In genomic region chr2:104412384-104412783, GRCh38 we compare ENCODE assay signal across 8 cellular contexts.
DNase-seq lines count a peak whose midpoint lies in the region; ATAC-seq and TF ChIP-seq lines count a peak whose summit lies in the region.

No MANE protein-coding gene starts in this region.

- DNase-seq in activated T-cell treated with anti-CD3 and anti-CD28 coated beads, Interleukin-2, amount 50 U/mL, for 48 hours, result peak; percentile 35 to 36
- no peak for DNase-seq in activated T-cell treated with anti-CD3 and anti-CD28 coated beads, Interleukin-2, amount 50 U/mL, for 24 hours
- DNase-seq in HCT116 (ENCODE audit: low read depth, low spot score), result no peak
- peak; percentile 50 for DNase-seq in PC-3
- DNase-seq in hippocampal formation (lab: John Stamatoyannopoulos, UW), result peak; percentile 14 to 72
- DNase-seq in retina, result no peak
- no peak for DNase-seq in ureter (ENCODE audit: low spot score)

- no peaks in the 10 kb centered on the region for H3K36me3 Mint-ChIP-seq in activated T-cell treated with anti-CD3 and anti-CD28 coated beads, Interleukin-2, amount 50 U/mL, for 24 hours (ENCODE audit: low read depth)

- no peak for TF ChIP-seq RAD21 in HCT116 (IDR thresholded peaks at IDR 0.05; ENCODE audit: low read depth)

- ATAC-seq in HCT116, result no peak
- no peak for ATAC-seq in PC-3
- no peak for ATAC-seq in HG03095 (IDR thresholded peaks at IDR 0.05; ENCODE audit: unreplicated experiment)

- POLR2A ChIA-PET in HCT116 (lab: Charles Lee) (no interaction called here), PC-3 (lab: Charles Lee; ENCODE audit: unreplicated experiment) (no interaction called here)

- H3K9ac ChIP-seq in HCT116 (ENCODE audit: low read length) (no peak overlapping the region), PC-3 (ENCODE audit: low read length) (no peak overlapping the region)

- no peaks in the 10 kb centered on the region for H3K9me2 ChIP-seq in HCT116 (ENCODE audit: insufficient read depth)
- no peaks in the 10 kb centered on the region for H3K9me2 ChIP-seq in PC-3 (replicated peaks; ENCODE audit: low read length)

- no peaks in the 10 kb centered on the region for H3K27me3 ChIP-seq in HCT116 (ENCODE audit: insufficient read depth, low read length)
- H3K27me3 ChIP-seq in PC-3 (ENCODE audit: low read length), result peaks cover 32% of the 10 kb centered on the region

- H3K79me2 ChIP-seq in HCT116 (ENCODE audit: insufficient read depth, low read length), result no peaks in the 10 kb centered on the region
- no peaks in the 10 kb centered on the region for H3K79me2 ChIP-seq in PC-3 (ENCODE audit: low read length)

- H3K4me2 ChIP-seq in HCT116 (ENCODE audit: low read length) (no peak overlapping the region), PC-3 (ENCODE audit: low read length) (no peak overlapping the region)

- BruUV-seq in HCT116 (replicated peaks; lab: Mats Ljungman, UMichigan) (no TSS peak), PC-3 (replicated peaks; lab: Mats Ljungman, UMichigan) (no TSS peak)

- H4K20me1 ChIP-seq in HCT116 (ENCODE audit: insufficient read depth) (no peaks in the 10 kb centered on the region), PC-3 (ENCODE audit: low read length) (no peaks in the 10 kb centered on the region)

- H3K4me1 ChIP-seq in HCT116 (ENCODE audit: control insufficient read depth in 1 of 2, insufficient read depth in 2 of 2, low read length in 2 of 2) (no peaks in the 10 kb centered on the region), PC-3 (ENCODE audit: insufficient read depth, low read length) (no peaks in the 10 kb centered on the region)

- no peak overlapping the region for H3K27ac Mint-ChIP-seq in activated T-cell treated with anti-CD3 and anti-CD28 coated beads, Interleukin-2, amount 50 U/mL, for 24 hours

- H2AFZ ChIP-seq in HCT116 (ENCODE audit: low read depth, low read length, poor library complexity, severe bottlenecking), result no peak overlapping the region
- no peak overlapping the region for H2AFZ ChIP-seq in PC-3 (ENCODE audit: low read length)

- CTCF ChIA-PET in HCT116 (lab: Charles Lee) (no interaction called here), PC-3 (lab: Charles Lee) (no interaction called here)

- no peaks in the 10 kb centered on the region for H3K36me3 ChIP-seq in HCT116 (ENCODE audit: control insufficient read depth in 1 of 2, insufficient read depth in 2 of 2, low read length in 2 of 2)
- no peaks in the 10 kb centered on the region for H3K36me3 ChIP-seq in PC-3 (ENCODE audit: low read depth, low read length)

- peaks cover 2% of the 10 kb centered on the region for H3K27me3 Mint-ChIP-seq in activated T-cell treated with anti-CD3 and anti-CD28 coated beads, Interleukin-2, amount 50 U/mL, for 24 hours

- peak in 2 of 3 experiments; percentile 6 to 20; a peak in 2 of 6 replicates for TF ChIP-seq CTCF in HCT116 (IDR thresholded peaks at IDR 0.05 in 2 of 3, conservative IDR thresholded peaks at IDR 0.05 in 1 of 3; ENCODE audit: borderline replicate concordance in 1 of 3, insufficient read depth in 1 of 3, low read depth in 2 of 3, low read length in 2 of 3)
- TF ChIP-seq CTCF in PC-3 (conservative IDR thresholded peaks at IDR 0.05; ENCODE audit: low read depth, low read length), result peak; percentile 67

- TF ChIP-seq POLR2A in HCT116 (IDR thresholded peaks at IDR 0.05; ENCODE audit: borderline replicate concordance, extremely low read depth, insufficient read depth, insufficient read length), result no peak

- no peaks in the 10 kb centered on the region for H3F3A ChIP-seq in PC-3 (ENCODE audit: low read length, unreplicated experiment)

- H3K4me3 ChIP-seq in HCT116 (replicated peaks in 1 of 2; ENCODE audit: low read depth in 1 of 2, low read length in 2 of 2) (no peak overlapping the region), PC-3 (ENCODE audit: low read length) (no peak overlapping the region)

- intact Hi-C loops in HCT116 (cut with micrococcal nuclease) (no loop called here), PC-3 (cut with micrococcal nuclease) (no loop called here)

- no peaks in the 10 kb centered on the region for H3K4me1 Mint-ChIP-seq in activated T-cell treated with anti-CD3 and anti-CD28 coated beads, Interleukin-2, amount 50 U/mL, for 24 hours (ENCODE audit: low read depth)

- H3K9me3 ChIP-seq in HCT116 (ENCODE audit: control insufficient read depth in 1 of 2, insufficient read depth in 1 of 2, low read depth in 1 of 2, low read length in 2 of 2), result peaks cover 0 to 9% of the 10 kb centered on the region in 2 experiments; a peak in 2 of 4 replicates
- H3K9me3 ChIP-seq in PC-3 (ENCODE audit: low read length), result no peaks in the 10 kb centered on the region

- RAD21 ChIA-PET in HCT116 (lab: Charles Lee; ENCODE audit: low non-redundant PET in 1 of 2, low total read pairs in 2 of 2, uncharacterized antibody in 2 of 2, unreplicated experiment in 2 of 2), result no interaction called here

- H3K4me3 Mint-ChIP-seq in activated T-cell treated with anti-CD3 and anti-CD28 coated beads, Interleukin-2, amount 50 U/mL, for 24 hours, result no peak overlapping the region

- no peaks in the 10 kb centered on the region for H3K9me3 Mint-ChIP-seq in activated T-cell treated with anti-CD3 and anti-CD28 coated beads, Interleukin-2, amount 50 U/mL, for 24 hours

- no peak overlapping the region for H3K27ac ChIP-seq in HCT116 (ENCODE audit: low read depth, low read length)
- no peak overlapping the region for H3K27ac ChIP-seq in PC-3 (ENCODE audit: low read length)

TF ChIP-seq in HCT116, 20 proteins besides CTCF, POLR2A, EP300 and RAD21:
- TF ChIP-seq ELF1 (IDR thresholded peaks at IDR 0.05; ENCODE audit: borderline replicate concordance, low read depth) (no peak), EGR1 (IDR thresholded peaks at IDR 0.05; ENCODE audit: low read depth) (no peak), SRF (IDR thresholded peaks at IDR 0.05; ENCODE audit: low read depth) (no peak), SP1 (IDR thresholded peaks at IDR 0.05; ENCODE audit: low read depth) (no peak), CEBPB (IDR thresholded peaks at IDR 0.05; ENCODE audit: low read depth) (no peak), FOSL1 (IDR thresholded peaks at IDR 0.05; ENCODE audit: low read depth) (no peak), REST (IDR thresholded peaks at IDR 0.05; ENCODE audit: low read depth) (no peak), ATF3 (IDR thresholded peaks at IDR 0.05) (no peak), ZBTB33 (IDR thresholded peaks at IDR 0.05; ENCODE audit: extremely low read depth, insufficient replicate concordance, low read length) (no peak), SIN3A (IDR thresholded peaks at IDR 0.05; ENCODE audit: low read depth) (no peak), EZH2 (IDR thresholded peaks at IDR 0.05) (no peak), JUND (IDR thresholded peaks at IDR 0.05) (no peak), MAX (IDR thresholded peaks at IDR 0.05) (no peak), TCF7L2 (IDR thresholded peaks at IDR 0.05; ENCODE audit: borderline replicate concordance, extremely low read depth, insufficient read depth, insufficient read length) (no peak), CBX3 (IDR thresholded peaks at IDR 0.05; ENCODE audit: low read depth) (no peak)

Comparison
In these comparisons a context has a peak if more than half of its experiments do, and no peak if none do; other contexts are left out.
1. DNase-seq: peak in activated T-cell treated with anti-CD3 and anti-CD28 coated beads, Interleukin-2, amount 50 U/mL, for 48 hours (2 of 2), PC-3 (single experiment) and hippocampal formation (2 of 2); none in activated T-cell treated with anti-CD3 and anti-CD28 coated beads, Interleukin-2, amount 50 U/mL, for 24 hours (single experiment), HCT116 (single experiment), retina (single experiment) and ureter (single experiment).